In the genomic region with DNA sequence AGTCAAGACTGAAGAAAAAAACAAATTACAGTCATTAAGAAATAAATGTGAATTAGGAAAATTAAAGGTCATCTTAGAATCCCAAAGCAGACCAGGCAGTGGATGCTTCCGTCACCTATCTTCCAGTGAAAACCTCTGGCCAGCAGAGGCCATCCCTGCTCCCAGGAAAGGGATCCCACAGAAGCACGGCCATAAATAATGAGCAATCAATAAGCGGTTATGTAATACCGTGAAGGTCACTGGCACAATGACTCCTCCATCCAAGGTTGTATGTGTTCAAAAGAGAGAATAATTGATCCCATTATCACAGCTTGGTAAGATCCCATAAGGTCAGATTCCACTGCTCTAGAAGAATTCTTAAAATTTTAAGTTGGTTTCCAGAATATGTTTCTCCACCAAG, we compare ENCODE assay signal across 25 cellular contexts.
A peak's percentile ranks its signal among the peaks of the same experiment; 100 is the strongest.
DNase-seq lines count a peak whose midpoint lies in the region; ATAC-seq, FAIRE-seq and TF ChIP-seq lines count a peak whose summit lies in the region.
"Had no signal": no experiment of that assay in that cellular context is flagged by ENCODE, and none has a peak within 500 bp of the region (broad histone marks: within the 10 kb centered on the region; RNA-seq: fewer than 3 reads in every experiment).

No MANE protein-coding gene starts in this region.

- TF ChIP-seq POLR2A in HepG2 (IDR thresholded peaks at IDR 0.05; ENCODE audit: insufficient read depth in 1 of 2, low read depth in 2 of 2, low read length in 2 of 2) = no peak

- H2AFZ ChIP-seq in HepG2 (ENCODE audit: low read length) (no peak overlapping the region), MM.1S (ENCODE audit: low read length) (no peak overlapping the region)

- ATAC-seq in WTC11 (no peak), HepG2 (peak; percentile 90), HG03565 (IDR thresholded peaks at IDR 0.05; ENCODE audit: unreplicated experiment) (no peak)
- ATAC-seq: HCT116, Panc1 had no signal

- no peaks in the 10 kb centered on the region for H3K9me3 Mint-ChIP-seq in WTC11

- H4K20me1 ChIP-seq in HepG2 (ENCODE audit: insufficient read depth, low read length) (no peaks in the 10 kb centered on the region), MM.1S (ENCODE audit: insufficient read depth, low read length) (no peaks in the 10 kb centered on the region)

- POLR2A ChIA-PET in WTC11 (lab: Charles Lee) (no interaction called here), HepG2 (lab: Yijun Ruan, JAX) (interaction anchor here (0.9 kb wide), 1 partner anchor 86 kb away, joined by 4 read pairs; the partner anchor contains the start of gene PPP2R5E)

- no peak for TF ChIP-seq CTCF in WTC11 (IDR thresholded peaks at IDR 0.05)
- peak; percentile 79 for TF ChIP-seq CTCF in HepG2 (CRISPR knock-in tag; IDR thresholded peaks at IDR 0.05)
- TF ChIP-seq CTCF in MM.1S (IDR thresholded peaks at IDR 0.05; ENCODE audit: low read length) = no peak

- FAIRE-seq in HepG2 (lab: Jason Lieb, UNC) (peak; percentile 54), small intestine (lab: Jason Lieb, UNC) (no peak)

- no peaks in the 10 kb centered on the region for H3K9me2 ChIP-seq in MM.1S (replicated peaks; ENCODE audit: insufficient read depth, low read length)

- peaks cover 22% of the 10 kb centered on the region for H3K79me2 ChIP-seq in HepG2 (ENCODE audit: insufficient read depth, low read length)
- peaks cover 56% of the 10 kb centered on the region for H3K79me2 ChIP-seq in MM.1S (ENCODE audit: low read length)

- H3K4me2 ChIP-seq in HepG2 (ENCODE audit: low read depth, low read length) = no peak overlapping the region
- no peak overlapping the region for H3K4me2 ChIP-seq in MM.1S (ENCODE audit: low read depth, low read length)

- peaks cover 17% of the 10 kb centered on the region for H3K4me1 Mint-ChIP-seq in WTC11

- H3K36me3 ChIP-seq in HepG2 (replicated peaks in 1 of 2; ENCODE audit: control insufficient read depth in 1 of 2, insufficient read depth in 2 of 2, low read length in 2 of 2) (peaks cover 0 to 12% of the 10 kb centered on the region in 2 experiments; a peak in 3 of 5 replicates), small intestine (ENCODE audit: control insufficient read depth in 2 of 2, insufficient read depth in 2 of 2, low read length in 2 of 2) (peaks cover 3 to 4% of the 10 kb centered on the region in 2 donors), MM.1S (replicated peaks; ENCODE audit: insufficient read depth, low read length) (no peaks in the 10 kb centered on the region)

- no peak overlapping the region for H3K4me3 Mint-ChIP-seq in WTC11
- H3K4me3 Mint-ChIP-seq: B cell had no signal

- H3K4me3 ChIP-seq in HepG2 (replicated peaks in 1 of 3; ENCODE audit: insufficient read depth in 1 of 3, low read depth in 2 of 3, low read length in 3 of 3) (no peak overlapping the region), small intestine (ENCODE audit: low read depth in 1 of 2, low read length in 2 of 2) (no peak overlapping the region), MM.1S (ENCODE audit: low read length) (no peak overlapping the region)
- H3K4me3 ChIP-seq: SK-N-MC had no signal

- peak; percentile 21 for DNase-seq in NCI-H146 (lab: John Stamatoyannopoulos, UW)
- no peak for DNase-seq in NCI-H146 treated with DMSO at 0.1 percent for 48 hours (lab: John Stamatoyannopoulos, UW; ENCODE audit: unreplicated experiment)
- no peak for DNase-seq in WTC11 (ENCODE audit: low spot score)
- peak; percentile 60 for DNase-seq in HepG2 (ENCODE audit: low spot score)
- peak; percentile 32 for DNase-seq in small intestine
- no peak for DNase-seq in NCI-H2196 treated with DMSO at 0.1 percent for 48 hours (lab: John Stamatoyannopoulos, UW; ENCODE audit: unreplicated experiment)
- DNase-seq in MM.1S = no peak
- DNase-seq: Calu3, DMS79 treated with DMSO at 0.1 percent for 48 hours, GF-D8, IMR-90, KG1, NCI-H1048, NCI-H1417, NCI-H187, NCI-H2171 treated with DMSO at 0.1 percent for 48 hours, NCI-H446 treated with DMSO at 0.1 percent for 48 hours, NCI-H526, SHP77 treated with DMSO at 0.1 percent for 48 hours had no signal

- H3K9me3 ChIP-seq in HepG2 (ENCODE audit: low read length) = no peaks in the 10 kb centered on the region
- H3K9me3 ChIP-seq in small intestine (ENCODE audit: control insufficient read depth, low read depth) = no peaks in the 10 kb centered on the region
- H3K9me3 ChIP-seq in MM.1S (replicated peaks; ENCODE audit: insufficient read depth, low read length) = no peaks in the 10 kb centered on the region

- H3K27me3 ChIP-seq in HepG2 (ENCODE audit: control insufficient read depth in 1 of 2, insufficient read depth in 2 of 2, low read length in 2 of 2) (no peaks in the 10 kb centered on the region), small intestine (ENCODE audit: control insufficient read depth in 2 of 2, insufficient read depth in 2 of 2, low read length in 2 of 2) (no peaks in the 10 kb centered on the region), MM.1S (replicated peaks; ENCODE audit: insufficient read depth, low read length) (no peaks in the 10 kb centered on the region)

- no peak overlapping the region for H3K27ac Mint-ChIP-seq in WTC11
- H3K27ac Mint-ChIP-seq: B cell had no signal

- WGBS in HepG2 (ENCODE audit: low lambda C conversion rate) = 52% methylated on average over 4 of the region's 4 CpGs
- whole genome bisulfite sequencing in small intestine, 3 donors = 63 to 86% (median 73%) methylated on average over 4 of the region's 4 CpGs

- intact Hi-C loops in HepG2 (cut with micrococcal nuclease; ENCODE audit: unreplicated experiment) = loop anchor here (2.0 kb wide), 1 partner anchor 85 kb away; the partner anchor contains the start of gene PPP2R5E

- H3K4me1 ChIP-seq in HepG2 (ENCODE audit: insufficient read depth, low read length) (peaks cover 18% of the 10 kb centered on the region), small intestine (ENCODE audit: control insufficient read depth in 2 of 2, insufficient read depth in 1 of 2, low read depth in 1 of 2, low read length in 1 of 2) (peaks cover 0 to 5% of the 10 kb centered on the region in 2 donors), MM.1S (ENCODE audit: low read length) (no peaks in the 10 kb centered on the region)

- peak; percentile 45; the same call in 1 of the 2 replicates for TF ChIP-seq RAD21 in HepG2 (CRISPR knock-in tag; IDR thresholded peaks at IDR 0.05)

- H3K9ac ChIP-seq in HepG2 (ENCODE audit: insufficient read depth, low read depth, low read length) (no peak overlapping the region), MM.1S (ENCODE audit: low read length) (no peak overlapping the region)

- no TSS peak for BruUV-seq in HepG2 (replicated peaks; lab: Mats Ljungman, UMichigan)

- CTCF ChIA-PET in WTC11 (lab: Charles Lee) = interaction anchor here (1.0 kb wide), 1 partner anchor 68 kb away, joined by 3 read pairs; no protein-coding TSS in a partner anchor
- CTCF ChIA-PET in HepG2 (lab: Yijun Ruan, JAX; ENCODE audit: low intra/inter-chr PET ratio, low total read pairs) = no interaction called here

- peaks cover 5% of the 10 kb centered on the region for H3K36me3 Mint-ChIP-seq in WTC11

- TF ChIP-seq EP300 in HepG2 (IDR thresholded peaks at IDR 0.05; ENCODE audit: low read depth in 2 of 2, low read length in 2 of 2) (0 out of 4 replicates have a peak, but pooled peaks of 1 of the 2 experiments have one; percentile 25), HepG2 (CRISPR knock-in tag; IDR thresholded peaks at IDR 0.05; ENCODE audit: borderline replicate concordance) (no peak)

- H3K27me3 Mint-ChIP-seq in WTC11 (ENCODE audit: low read depth) = no peaks in the 10 kb centered on the region
- H3K27me3 Mint-ChIP-seq: B cell had no signal

- H3K27ac ChIP-seq in HepG2 (ENCODE audit: extremely low read length, insufficient read depth, low read length) (peak overlapping the region; percentile 15), small intestine (ENCODE audit: low read depth in 1 of 2, low read length in 1 of 2) (no peak overlapping the region), MM.1S (ENCODE audit: low read length) (no peak overlapping the region)
- H3K27ac ChIP-seq: 22Rv1, SK-N-MC had no signal

- H3F3A ChIP-seq in MM.1S (ENCODE audit: insufficient read depth, low read length) = no peaks in the 10 kb centered on the region

- in situ Hi-C loops in HepG2 (cut with HindIII; ENCODE audit: extremely low pct_ligation_motif_present, low pct_unique_long_range_greater_than_20kb) = no loop called here

TF ChIP-seq in WTC11, 78 proteins besides CTCF, POLR2A, EP300 and RAD21:
- TF ChIP-seq ERG (CRISPR knock-in tag; IDR thresholded peaks at IDR 0.05) (no peak), GABPB1 (CRISPR knock-in tag; IDR thresholded peaks at IDR 0.05) (peak; percentile 49)

TF ChIP-seq in HepG2, 621 proteins besides CTCF, POLR2A, EP300 and RAD21 (continues in another document):
- TF ChIP-seq STAG1 (CRISPR knock-in tag; IDR thresholded peaks at IDR 0.05) (peak; percentile 72), KLF16 (CRISPR knock-in tag; IDR thresholded peaks at IDR 0.05) (peak in 1 of 2 experiments; percentile 66; a peak in 1 of 4 replicates), SMC3 (IDR thresholded peaks at IDR 0.05; ENCODE audit: low read length) (peak; percentile 66), ERF (CRISPR knock-in tag; IDR thresholded peaks at IDR 0.05) (0 out of 2 replicates have a peak, but pooled peaks have one; percentile 43), ZNF850 (CRISPR knock-in tag; conservative IDR thresholded peaks at IDR 0.05) (no peak), TAF1 (CRISPR knock-in tag; IDR thresholded peaks at IDR 0.05) (no peak), ZNF607 (CRISPR knock-in tag; IDR thresholded peaks at IDR 0.05; ENCODE audit: borderline replicate concordance) (no peak), PAXIP1 (CRISPR knock-in tag; conservative IDR thresholded peaks at IDR 0.05) (peak; percentile 44; the same call in 1 of the 2 replicates)

Comparison
In these comparisons a context has a peak if more than half of its experiments do, and no peak if none do; other contexts are left out.
1. DNase-seq: peak in NCI-H146 (single experiment), HepG2 (single experiment) and small intestine (single experiment); none in NCI-H146 treated with DMSO at 0.1 percent for 48 hours (single experiment), WTC11 (single experiment), NCI-H2196 treated with DMSO at 0.1 percent for 48 hours (single experiment) and MM.1S (single experiment).